19 cellular contexts compared by ENCODE assay signal in genomic region chr1:177884499-177885021, GRCh38.
"Had no signal": no experiment of that assay in that cellular context is flagged by ENCODE, and none has a peak within 500 bp of the region (broad histone marks: within the 10 kb centered on the region; RNA-seq: fewer than 3 reads in every experiment).

No MANE protein-coding gene starts in this region.

- H3K27me3 ChIP-seq: adrenal gland, ascending aorta, brain microvascular endothelial cell, ovary, vagina had no signal

- H3K4me1 ChIP-seq: adrenal gland, ascending aorta, heart left ventricle, psoas muscle, vagina had no signal

- DNase-seq: activated T-cell treated with anti-CD3 and anti-CD28 coated beads, Interleukin-2, amount 50 U/mL, for 1 hour; adrenal gland; brain microvascular endothelial cell; caudate nucleus; effector CD4-positive, alpha-beta T cell; erythroblast; heart left ventricle; left cardiac atrium; ovary; psoas muscle; right cardiac atrium; small intestine; stimulated activated CD4-positive, alpha-beta T cell treated with anti-CD3 and anti-CD28 coated beads, Interleukin-15, amount 100 ng/mL, for 24 hours had no signal

- H3K36me3 ChIP-seq: adrenal gland, ascending aorta, brain microvascular endothelial cell, heart left ventricle, neutrophil, ovary, vagina had no signal

- H3K27ac ChIP-seq: adrenal gland, ascending aorta, brain microvascular endothelial cell, heart left ventricle, neutrophil, ovary, psoas muscle, vagina had no signal

- H3K9me3 ChIP-seq: adrenal gland, ascending aorta, heart left ventricle, neutrophil, ovary, psoas muscle, vagina had no signal

- H3K4me3 ChIP-seq: adrenal gland, ascending aorta, heart left ventricle, ovary, psoas muscle, vagina had no signal

- ATAC-seq: activated naive CD4-positive, alpha-beta T cell treated with anti-CD3 and anti-CD28 coated beads, Interleukin-2, amount 50 U/mL, for 72 hours; heart left ventricle; left cardiac atrium; psoas muscle; right cardiac atrium; stimulated activated memory B cell treated with anti-CD40 and anti-IgM and Interleukin-4, amounts not matched to agents 10 μg/mL and 1 μg/mL and 100 μg/mL, for 72 hours; WTC11 had no signal
